In the genomic region with DNA sequence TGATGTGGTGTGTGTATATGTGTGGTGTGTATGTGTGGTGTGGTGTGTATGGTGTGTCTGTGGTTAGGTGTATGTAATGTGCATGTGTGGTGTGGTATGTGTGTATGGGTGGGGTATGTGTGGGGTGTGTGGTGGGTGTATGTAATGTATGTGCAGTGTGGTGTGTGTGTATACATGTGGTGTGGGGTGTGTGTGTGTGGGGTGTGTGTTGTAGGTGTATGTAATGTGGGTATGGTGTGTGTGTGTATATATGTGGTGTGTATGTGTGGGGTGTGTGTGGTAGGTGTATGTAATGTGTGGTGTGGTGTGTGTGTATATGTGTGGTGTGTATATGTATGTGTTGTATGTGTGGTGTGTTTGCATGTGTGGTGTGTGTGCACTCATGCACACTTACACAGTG, we compare ENCODE assay signal across 1 cellular context.
TF ChIP-seq lines count a peak whose summit lies in the region.

No MANE protein-coding gene starts in this region.

TF ChIP-seq in HepG2, 621 proteins besides CTCF, POLR2A, EP300 and RAD21 (continued from another document and continues in another):
- no peak for TF ChIP-seq HCFC1 (IDR thresholded peaks at IDR 0.05; ENCODE audit: low read depth, low read length)
- TF ChIP-seq ZBTB7B (CRISPR knock-in tag; IDR thresholded peaks at IDR 0.05) = no peak
- no peak for TF ChIP-seq NCOR1 (IDR thresholded peaks at IDR 0.05; ENCODE audit: borderline replicate concordance, low read length)
- no peak for TF ChIP-seq ZKSCAN8 (CRISPR knock-in tag; IDR thresholded peaks at IDR 0.05; ENCODE audit: borderline replicate concordance)
- TF ChIP-seq, protein P1, sequence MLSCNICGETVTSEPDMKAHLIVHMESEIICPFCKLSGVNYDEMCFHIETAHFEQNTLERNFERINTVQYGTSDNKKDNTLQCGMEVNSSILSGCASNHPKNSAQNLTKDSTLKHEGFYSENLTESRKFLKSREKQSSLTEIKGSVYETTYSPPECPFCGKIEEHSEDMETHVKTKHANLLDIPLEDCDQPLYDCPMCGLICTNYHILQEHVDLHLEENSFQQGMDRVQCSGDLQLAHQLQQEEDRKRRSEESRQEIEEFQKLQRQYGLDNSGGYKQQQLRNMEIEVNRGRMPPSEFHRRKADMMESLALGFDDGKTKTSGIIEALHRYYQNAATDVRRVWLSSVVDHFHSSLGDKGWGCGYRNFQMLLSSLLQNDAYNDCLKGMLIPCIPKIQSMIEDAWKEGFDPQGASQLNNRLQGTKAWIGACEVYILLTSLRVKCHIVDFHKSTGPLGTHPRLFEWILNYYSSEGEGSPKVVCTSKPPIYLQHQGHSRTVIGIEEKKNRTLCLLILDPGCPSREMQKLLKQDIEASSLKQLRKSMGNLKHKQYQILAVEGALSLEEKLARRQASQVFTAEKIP (CRISPR knock-in tag; IDR thresholded peaks at IDR 0.05; ENCODE audit: borderline replicate concordance) = no peak
- TF ChIP-seq, protein P2, sequence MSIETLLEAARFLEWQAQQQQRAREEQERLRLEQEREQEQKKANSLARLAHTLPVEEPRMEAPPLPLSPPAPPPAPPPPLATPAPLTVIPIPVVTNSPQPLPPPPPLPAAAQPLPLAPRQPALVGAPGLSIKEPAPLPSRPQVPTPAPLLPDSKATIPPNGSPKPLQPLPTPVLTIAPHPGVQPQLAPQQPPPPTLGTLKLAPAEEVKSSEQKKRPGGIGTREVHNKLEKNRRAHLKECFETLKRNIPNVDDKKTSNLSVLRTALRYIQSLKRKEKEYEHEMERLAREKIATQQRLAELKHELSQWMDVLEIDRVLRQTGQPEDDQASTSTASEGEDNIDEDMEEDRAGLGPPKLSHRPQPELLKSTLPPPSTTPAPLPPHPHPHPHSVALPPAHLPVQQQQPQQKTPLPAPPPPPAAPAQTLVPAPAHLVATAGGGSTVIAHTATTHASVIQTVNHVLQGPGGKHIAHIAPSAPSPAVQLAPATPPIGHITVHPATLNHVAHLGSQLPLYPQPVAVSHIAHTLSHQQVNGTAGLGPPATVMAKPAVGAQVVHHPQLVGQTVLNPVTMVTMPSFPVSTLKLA (IDR thresholded peaks at IDR 0.05) = peak; percentile 16; the same call in 1 of the 2 replicates
- TF ChIP-seq, protein P3, sequence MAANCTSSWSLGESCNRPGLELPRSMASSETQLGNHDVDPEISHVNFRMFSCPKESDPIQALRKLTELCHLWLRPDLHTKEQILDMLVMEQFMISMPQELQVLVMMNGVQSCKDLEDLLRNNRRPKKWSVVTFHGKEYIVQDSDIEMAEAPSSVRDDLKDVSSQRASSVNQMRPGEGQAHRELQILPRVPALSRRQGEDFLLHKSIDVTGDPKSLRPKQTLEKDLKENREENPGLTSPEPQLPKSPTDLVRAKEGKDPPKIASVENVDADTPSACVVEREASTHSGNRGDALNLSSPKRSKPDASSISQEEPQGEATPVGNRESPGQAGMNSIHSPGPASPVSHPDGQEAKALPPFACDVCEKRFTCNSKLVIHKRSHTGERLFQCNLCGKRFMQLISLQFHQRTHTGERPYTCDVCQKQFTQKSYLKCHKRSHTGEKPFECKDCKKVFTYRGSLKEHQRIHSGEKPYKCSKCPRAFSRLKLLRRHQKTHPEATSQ (CRISPR knock-in tag; IDR thresholded peaks at IDR 0.05; ENCODE audit: borderline replicate concordance) = no peak
- TF ChIP-seq ZSCAN29 (CRISPR knock-in tag; conservative IDR thresholded peaks at IDR 0.05) = no peak
- TF ChIP-seq NFRKB (IDR thresholded peaks at IDR 0.05) = 0 out of 2 replicates have a peak, but pooled peaks have one; percentile 15
- TF ChIP-seq NR2C2 (CRISPR knock-in tag; IDR thresholded peaks at IDR 0.05; ENCODE audit: borderline replicate concordance) = no peak
- TF ChIP-seq RBAK (CRISPR knock-in tag; IDR thresholded peaks at IDR 0.05) = no peak
- TF ChIP-seq, protein P4, sequence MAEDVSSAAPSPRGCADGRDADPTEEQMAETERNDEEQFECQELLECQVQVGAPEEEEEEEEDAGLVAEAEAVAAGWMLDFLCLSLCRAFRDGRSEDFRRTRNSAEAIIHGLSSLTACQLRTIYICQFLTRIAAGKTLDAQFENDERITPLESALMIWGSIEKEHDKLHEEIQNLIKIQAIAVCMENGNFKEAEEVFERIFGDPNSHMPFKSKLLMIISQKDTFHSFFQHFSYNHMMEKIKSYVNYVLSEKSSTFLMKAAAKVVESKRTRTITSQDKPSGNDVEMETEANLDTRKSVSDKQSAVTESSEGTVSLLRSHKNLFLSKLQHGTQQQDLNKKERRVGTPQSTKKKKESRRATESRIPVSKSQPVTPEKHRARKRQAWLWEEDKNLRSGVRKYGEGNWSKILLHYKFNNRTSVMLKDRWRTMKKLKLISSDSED (CRISPR knock-in tag; IDR thresholded peaks at IDR 0.05) = no peak
- TF ChIP-seq HNRNPH1 (optimal IDR thresholded peaks at IDR 0.05; ENCODE audit: low read depth, low read length) = no peak
- TF ChIP-seq, protein P5, sequence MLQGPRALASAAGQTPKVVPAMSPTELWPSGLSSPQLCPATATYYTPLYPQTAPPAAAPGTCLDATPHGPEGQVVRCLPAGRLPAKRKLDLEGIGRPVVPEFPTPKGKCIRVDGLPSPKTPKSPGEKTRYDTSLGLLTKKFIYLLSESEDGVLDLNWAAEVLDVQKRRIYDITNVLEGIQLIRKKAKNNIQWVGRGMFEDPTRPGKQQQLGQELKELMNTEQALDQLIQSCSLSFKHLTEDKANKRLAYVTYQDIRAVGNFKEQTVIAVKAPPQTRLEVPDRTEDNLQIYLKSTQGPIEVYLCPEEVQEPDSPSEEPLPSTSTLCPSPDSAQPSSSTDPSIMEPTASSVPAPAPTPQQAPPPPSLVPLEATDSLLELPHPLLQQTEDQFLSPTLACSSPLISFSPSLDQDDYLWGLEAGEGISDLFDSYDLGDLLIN (CRISPR knock-in tag; IDR thresholded peaks at IDR 0.05; ENCODE audit: borderline replicate concordance) = no peak
- TF ChIP-seq ZNF333 (CRISPR knock-in tag; IDR thresholded peaks at IDR 0.05; ENCODE audit: borderline replicate concordance) = no peak
- no peak for TF ChIP-seq NBN (conservative IDR thresholded peaks at IDR 0.05)
- TF ChIP-seq ZNF670 (CRISPR knock-in tag; IDR thresholded peaks at IDR 0.05; ENCODE audit: borderline replicate concordance) = no peak
- TF ChIP-seq, protein P6, sequence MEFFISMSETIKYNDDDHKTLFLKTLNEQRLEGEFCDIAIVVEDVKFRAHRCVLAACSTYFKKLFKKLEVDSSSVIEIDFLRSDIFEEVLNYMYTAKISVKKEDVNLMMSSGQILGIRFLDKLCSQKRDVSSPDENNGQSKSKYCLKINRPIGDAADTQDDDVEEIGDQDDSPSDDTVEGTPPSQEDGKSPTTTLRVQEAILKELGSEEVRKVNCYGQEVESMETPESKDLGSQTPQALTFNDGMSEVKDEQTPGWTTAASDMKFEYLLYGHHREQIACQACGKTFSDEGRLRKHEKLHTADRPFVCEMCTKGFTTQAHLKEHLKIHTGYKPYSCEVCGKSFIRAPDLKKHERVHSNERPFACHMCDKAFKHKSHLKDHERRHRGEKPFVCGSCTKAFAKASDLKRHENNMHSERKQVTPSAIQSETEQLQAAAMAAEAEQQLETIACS (CRISPR knock-in tag; IDR thresholded peaks at IDR 0.05) = no peak
- TF ChIP-seq, protein P7, sequence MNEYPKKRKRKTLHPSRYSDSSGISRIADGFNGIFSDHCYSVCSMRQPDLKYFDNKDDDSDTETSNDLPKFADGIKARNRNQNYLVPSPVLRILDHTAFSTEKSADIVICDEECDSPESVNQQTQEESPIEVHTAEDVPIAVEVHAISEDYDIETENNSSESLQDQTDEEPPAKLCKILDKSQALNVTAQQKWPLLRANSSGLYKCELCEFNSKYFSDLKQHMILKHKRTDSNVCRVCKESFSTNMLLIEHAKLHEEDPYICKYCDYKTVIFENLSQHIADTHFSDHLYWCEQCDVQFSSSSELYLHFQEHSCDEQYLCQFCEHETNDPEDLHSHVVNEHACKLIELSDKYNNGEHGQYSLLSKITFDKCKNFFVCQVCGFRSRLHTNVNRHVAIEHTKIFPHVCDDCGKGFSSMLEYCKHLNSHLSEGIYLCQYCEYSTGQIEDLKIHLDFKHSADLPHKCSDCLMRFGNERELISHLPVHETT (CRISPR knock-in tag; conservative IDR thresholded peaks at IDR 0.05) = no peak
- TF ChIP-seq, protein P8, sequence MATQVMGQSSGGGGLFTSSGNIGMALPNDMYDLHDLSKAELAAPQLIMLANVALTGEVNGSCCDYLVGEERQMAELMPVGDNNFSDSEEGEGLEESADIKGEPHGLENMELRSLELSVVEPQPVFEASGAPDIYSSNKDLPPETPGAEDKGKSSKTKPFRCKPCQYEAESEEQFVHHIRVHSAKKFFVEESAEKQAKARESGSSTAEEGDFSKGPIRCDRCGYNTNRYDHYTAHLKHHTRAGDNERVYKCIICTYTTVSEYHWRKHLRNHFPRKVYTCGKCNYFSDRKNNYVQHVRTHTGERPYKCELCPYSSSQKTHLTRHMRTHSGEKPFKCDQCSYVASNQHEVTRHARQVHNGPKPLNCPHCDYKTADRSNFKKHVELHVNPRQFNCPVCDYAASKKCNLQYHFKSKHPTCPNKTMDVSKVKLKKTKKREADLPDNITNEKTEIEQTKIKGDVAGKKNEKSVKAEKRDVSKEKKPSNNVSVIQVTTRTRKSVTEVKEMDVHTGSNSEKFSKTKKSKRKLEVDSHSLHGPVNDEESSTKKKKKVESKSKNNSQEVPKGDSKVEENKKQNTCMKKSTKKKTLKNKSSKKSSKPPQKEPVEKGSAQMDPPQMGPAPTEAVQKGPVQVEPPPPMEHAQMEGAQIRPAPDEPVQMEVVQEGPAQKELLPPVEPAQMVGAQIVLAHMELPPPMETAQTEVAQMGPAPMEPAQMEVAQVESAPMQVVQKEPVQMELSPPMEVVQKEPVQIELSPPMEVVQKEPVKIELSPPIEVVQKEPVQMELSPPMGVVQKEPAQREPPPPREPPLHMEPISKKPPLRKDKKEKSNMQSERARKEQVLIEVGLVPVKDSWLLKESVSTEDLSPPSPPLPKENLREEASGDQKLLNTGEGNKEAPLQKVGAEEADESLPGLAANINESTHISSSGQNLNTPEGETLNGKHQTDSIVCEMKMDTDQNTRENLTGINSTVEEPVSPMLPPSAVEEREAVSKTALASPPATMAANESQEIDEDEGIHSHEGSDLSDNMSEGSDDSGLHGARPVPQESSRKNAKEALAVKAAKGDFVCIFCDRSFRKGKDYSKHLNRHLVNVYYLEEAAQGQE (IDR thresholded peaks at IDR 0.05; ENCODE audit: borderline replicate concordance in 1 of 2, low read depth in 1 of 2, low read length in 2 of 2) = no peak
- TF ChIP-seq MAFG (CRISPR knock-in tag; IDR thresholded peaks at IDR 0.05) = no peak
- TF ChIP-seq ZNF746 (CRISPR knock-in tag; IDR thresholded peaks at IDR 0.05) = no peak
- TF ChIP-seq FOXP1 (IDR thresholded peaks at IDR 0.05) = 0 out of 2 replicates have a peak, but pooled peaks have one; percentile 56
- no peak for TF ChIP-seq FOXP1 (CRISPR knock-in tag; IDR thresholded peaks at IDR 0.05)
- TF ChIP-seq MBNL3 (CRISPR knock-in tag; conservative IDR thresholded peaks at IDR 0.05) = no peak
- no peak for TF ChIP-seq ZNF484 (CRISPR knock-in tag; IDR thresholded peaks at IDR 0.05; ENCODE audit: borderline replicate concordance, low read depth)
- TF ChIP-seq, protein P9, sequence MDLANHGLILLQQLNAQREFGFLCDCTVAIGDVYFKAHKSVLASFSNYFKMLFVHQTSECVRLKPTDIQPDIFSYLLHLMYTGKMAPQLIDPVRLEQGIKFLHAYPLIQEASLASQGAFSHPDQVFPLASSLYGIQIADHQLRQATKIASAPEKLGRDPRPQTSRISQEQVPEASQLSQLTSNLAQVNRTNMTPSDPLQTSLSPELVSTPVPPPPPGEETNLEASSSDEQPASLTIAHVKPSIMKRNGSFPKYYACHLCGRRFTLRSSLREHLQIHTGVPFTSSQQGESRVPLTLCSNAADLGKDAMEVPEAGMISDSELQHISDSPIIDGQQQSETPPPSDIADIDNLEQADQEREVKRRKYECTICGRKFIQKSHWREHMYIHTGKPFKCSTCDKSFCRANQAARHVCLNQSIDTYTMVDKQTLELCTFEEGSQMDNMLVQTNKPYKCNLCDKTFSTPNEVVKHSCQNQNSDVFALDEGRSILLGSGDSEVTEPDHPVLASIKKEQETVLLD (CRISPR knock-in tag; IDR thresholded peaks at IDR 0.05; ENCODE audit: low read depth) = no peak
- no peak for TF ChIP-seq POGZ (CRISPR knock-in tag; IDR thresholded peaks at IDR 0.05)
- no peak for TF ChIP-seq TCF7L2 (IDR thresholded peaks at IDR 0.05; ENCODE audit: low read depth, low read length)
- no peak for TF ChIP-seq ZNF274 (CRISPR knock-in tag; IDR thresholded peaks at IDR 0.05)
- 0 out of 2 replicates have a peak, but pooled peaks have one; percentile 33 for TF ChIP-seq ZNF530 (CRISPR knock-in tag; IDR thresholded peaks at IDR 0.05; ENCODE audit: low read depth)
- TF ChIP-seq, protein P10, sequence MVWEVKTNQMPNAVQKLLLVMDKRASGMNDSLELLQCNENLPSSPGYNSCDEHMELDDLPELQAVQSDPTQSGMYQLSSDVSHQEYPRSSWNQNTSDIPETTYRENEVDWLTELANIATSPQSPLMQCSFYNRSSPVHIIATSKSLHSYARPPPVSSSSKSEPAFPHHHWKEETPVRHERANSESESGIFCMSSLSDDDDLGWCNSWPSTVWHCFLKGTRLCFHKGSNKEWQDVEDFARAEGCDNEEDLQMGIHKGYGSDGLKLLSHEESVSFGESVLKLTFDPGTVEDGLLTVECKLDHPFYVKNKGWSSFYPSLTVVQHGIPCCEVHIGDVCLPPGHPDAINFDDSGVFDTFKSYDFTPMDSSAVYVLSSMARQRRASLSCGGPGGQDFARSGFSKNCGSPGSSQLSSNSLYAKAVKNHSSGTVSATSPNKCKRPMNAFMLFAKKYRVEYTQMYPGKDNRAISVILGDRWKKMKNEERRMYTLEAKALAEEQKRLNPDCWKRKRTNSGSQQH (CRISPR knock-in tag; IDR thresholded peaks at IDR 0.05; ENCODE audit: low read depth) = no peak
- no peak for TF ChIP-seq MTF2 (CRISPR knock-in tag; IDR thresholded peaks at IDR 0.05; ENCODE audit: borderline replicate concordance)
- TF ChIP-seq, protein P11, sequence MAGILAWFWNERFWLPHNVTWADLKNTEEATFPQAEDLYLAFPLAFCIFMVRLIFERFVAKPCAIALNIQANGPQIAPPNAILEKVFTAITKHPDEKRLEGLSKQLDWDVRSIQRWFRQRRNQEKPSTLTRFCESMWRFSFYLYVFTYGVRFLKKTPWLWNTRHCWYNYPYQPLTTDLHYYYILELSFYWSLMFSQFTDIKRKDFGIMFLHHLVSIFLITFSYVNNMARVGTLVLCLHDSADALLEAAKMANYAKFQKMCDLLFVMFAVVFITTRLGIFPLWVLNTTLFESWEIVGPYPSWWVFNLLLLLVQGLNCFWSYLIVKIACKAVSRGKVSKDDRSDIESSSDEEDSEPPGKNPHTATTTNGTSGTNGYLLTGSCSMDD (CRISPR knock-in tag; IDR thresholded peaks at IDR 0.05) = no peak
- TF ChIP-seq, protein P12, sequence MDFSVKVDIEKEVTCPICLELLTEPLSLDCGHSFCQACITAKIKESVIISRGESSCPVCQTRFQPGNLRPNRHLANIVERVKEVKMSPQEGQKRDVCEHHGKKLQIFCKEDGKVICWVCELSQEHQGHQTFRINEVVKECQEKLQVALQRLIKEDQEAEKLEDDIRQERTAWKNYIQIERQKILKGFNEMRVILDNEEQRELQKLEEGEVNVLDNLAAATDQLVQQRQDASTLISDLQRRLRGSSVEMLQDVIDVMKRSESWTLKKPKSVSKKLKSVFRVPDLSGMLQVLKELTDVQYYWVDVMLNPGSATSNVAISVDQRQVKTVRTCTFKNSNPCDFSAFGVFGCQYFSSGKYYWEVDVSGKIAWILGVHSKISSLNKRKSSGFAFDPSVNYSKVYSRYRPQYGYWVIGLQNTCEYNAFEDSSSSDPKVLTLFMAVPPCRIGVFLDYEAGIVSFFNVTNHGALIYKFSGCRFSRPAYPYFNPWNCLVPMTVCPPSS (IDR thresholded peaks at IDR 0.05) = peak; percentile 18; the same call in 1 of the 2 replicates
- 0 out of 2 replicates have a peak, but pooled peaks have one; percentile 14 for TF ChIP-seq LCORL (IDR thresholded peaks at IDR 0.05)
- TF ChIP-seq LCORL (CRISPR knock-in tag; IDR thresholded peaks at IDR 0.05) = no peak
